In genomic region chr19:55434356-55434755, GRCh38 we compare ENCODE assay signal across 17 cellular contexts. TPM values are rescaled to one million over a fixed set of nuclear protein-coding genes. Genes with fewer than 3 reads are reported as not detected.
DNase-seq lines count a peak whose midpoint lies in the region; FAIRE-seq and TF ChIP-seq lines count a peak whose summit lies in the region.
"Had no signal": no experiment of that assay in that cellular context is flagged by ENCODE, and none has a peak within 500 bp of the region (broad histone marks: within the 10 kb centered on the region; RNA-seq: fewer than 3 reads in every experiment).

No MANE protein-coding gene starts in this region.

- intact Hi-C loops in colonic mucosa (cut with DNase I), result no loop called here

- no peak overlapping the region for H3K9ac ChIP-seq in colonic mucosa (ENCODE audit: low read depth in 2 of 2, low read length in 2 of 2)

- H3K9me3 ChIP-seq in colonic mucosa, result no peaks in the 10 kb centered on the region

- H3K4me1 ChIP-seq in colonic mucosa, result no peaks in the 10 kb centered on the region

- TF ChIP-seq CTCF in bronchial epithelial cell (IDR thresholded peaks at IDR 0.05; ENCODE audit: insufficient read depth, low read length, severe bottlenecking) (no peak), colonic mucosa (IDR thresholded peaks at IDR 0.05) (no peak)

- H3K27me3 ChIP-seq in bronchial epithelial cell (ENCODE audit: control insufficient read depth, insufficient read depth, low read length), result peaks cover 7% of the 10 kb centered on the region
- H3K27me3 ChIP-seq in colonic mucosa, result peaks cover 20% of the 10 kb centered on the region

- DNase-seq in GM19239 (ENCODE audit: insufficient read length, low spot score) (no peak), bronchial epithelial cell (ENCODE audit: low read depth) (no peak), HPDE6-E6E7 (ENCODE audit: extremely low spot score) (no peak), colonic mucosa (no peak)
- DNase-seq: CD4-positive, alpha-beta T cell; GF-D8; GOT3; NCI-H187; NCI-H2107; NCI-H2227 treated with DMSO at 0.1 percent for 48 hours; NCI-H510A treated with DMSO at 0.1 percent for 48 hours; NCI-H82; OCI-M1; Right ventricle myocardium superior; SW 1271 had no signal

- FAIRE-seq in GM19239 (lab: Jason Lieb, UNC) (peak; percentile 47), bronchial epithelial cell (lab: Jason Lieb, UNC) (peak; percentile 100)
- FAIRE-seq: A204.1 had no signal

- H3K27ac ChIP-seq in colonic mucosa, result no peak overlapping the region

- H3K4me3 ChIP-seq in bronchial epithelial cell (ENCODE audit: low read depth, low read length), result no peak overlapping the region
- no peak overlapping the region for H3K4me3 ChIP-seq in colonic mucosa

- no peaks in the 10 kb centered on the region for H3K36me3 ChIP-seq in bronchial epithelial cell (ENCODE audit: control insufficient read depth, insufficient read depth, low read length)
- H3K36me3 ChIP-seq in colonic mucosa, result no peaks in the 10 kb centered on the region

RNA-seq across cellular contexts. Expression of gene SHISA7, which starts 8.7 kb away (rescaled TPM):
- not detected in 2 replicates for total RNA-seq in bronchial epithelial cell
- not detected for total RNA-seq in colonic mucosa
- total RNA-seq: CD4-positive, alpha-beta T cell; M059J; Right ventricle myocardium superior had no signal

RNA-seq across cellular contexts. Expression of gene UBE2S, which starts 26.8 kb away (rescaled TPM):
- total RNA-seq in bronchial epithelial cell (38.2 and 50.4 TPM in 2 replicates), colonic mucosa (100 to 1,000 TPM in 1 of 2 donors, 10 to 100 TPM in 1; 43.8 to 147 TPM)

RNA-seq across cellular contexts. Expression of gene ISOC2, which starts 27.1 kb away (rescaled TPM):
- total RNA-seq in bronchial epithelial cell (33.2 and 33.3 TPM in 2 replicates), colonic mucosa (100 to 1,000 TPM in 1 of 2 donors, 10 to 100 TPM in 1; 89.8 to 132 TPM)

RNA-seq across cellular contexts. Expression of gene C19orf85, which starts 30.2 kb away (rescaled TPM):
- total RNA-seq in bronchial epithelial cell (not detected in 2 replicates), colonic mucosa (not detected)
- total RNA-seq: CD4-positive, alpha-beta T cell; M059J; Right ventricle myocardium superior had no signal

RNA-seq across cellular contexts. Expression of gene ZNF628, which starts 42.1 kb away (rescaled TPM):
- 0.79 and 1.0 TPM in 2 replicates for total RNA-seq in bronchial epithelial cell
- 1 to 10 TPM; 8.6 to 8.9 TPM for total RNA-seq in colonic mucosa
